In genomic region chr18:70415823-70416488, GRCh38 we compare ENCODE assay signal across 13 cellular contexts.
DNase-seq lines count a peak whose midpoint lies in the region; ATAC-seq and TF ChIP-seq lines count a peak whose summit lies in the region.
"Had no signal": no experiment of that assay in that cellular context is flagged by ENCODE, and none has a peak within 500 bp of the region (broad histone marks: within the 10 kb centered on the region; RNA-seq: fewer than 3 reads in every experiment).

No MANE protein-coding gene starts in this region.

- no peak overlapping the region for H4K12ac ChIP-seq in trophoblast cell (ENCODE audit: low read depth, low read length)

- BruUV-seq in HCT116 (replicated peaks; lab: Mats Ljungman, UMichigan) = no TSS peak
- no TSS peak for BruUV-seq in OCI-LY7 (replicated peaks; lab: Mats Ljungman, UMichigan)

- no peak overlapping the region for H3K27ac Mint-ChIP-seq in endodermal cell

- peak overlapping the region; percentile 63 for H3K4me2 ChIP-seq in HCT116 (ENCODE audit: low read length)
- H3K4me2 ChIP-seq in trophoblast cell (ENCODE audit: low read length) = no peak overlapping the region
- no peak overlapping the region for H3K4me2 ChIP-seq in OCI-LY7 (ENCODE audit: low read length)
- H3K4me2 ChIP-seq: BLaER1, SK-N-SH had no signal

- H3K4me3 Mint-ChIP-seq in endodermal cell = no peak overlapping the region
- H3K4me3 Mint-ChIP-seq: central memory CD8-positive, alpha-beta T cell had no signal

- H3K14ac ChIP-seq in trophoblast cell (ENCODE audit: low read length) = no peak overlapping the region

- H3K4me3 ChIP-seq in HCT116 (replicated peaks in 1 of 2; ENCODE audit: low read depth in 1 of 2, low read length in 2 of 2) (peak overlapping the region in 1 of 2 experiments; percentile 4; a peak in 3 of 4 replicates), endodermal cell (ENCODE audit: low read length) (no peak overlapping the region), trophoblast cell (ENCODE audit: low read depth, low read length) (no peak overlapping the region), OCI-LY7 (ENCODE audit: low read depth, low read length, poor library complexity, severe bottlenecking) (no peak overlapping the region)
- H3K4me3 ChIP-seq: BLaER1 had no signal

- H3K36me3 ChIP-seq in HCT116 (ENCODE audit: control insufficient read depth in 1 of 2, insufficient read depth in 2 of 2, low read length in 2 of 2) (no peaks in the 10 kb centered on the region), endodermal cell (ENCODE audit: control insufficient read depth, insufficient read depth, low read length) (no peaks in the 10 kb centered on the region), trophoblast cell (ENCODE audit: control insufficient read depth in 1 of 2, insufficient read depth in 2 of 2, low read length in 2 of 2) (no peaks in the 10 kb centered on the region), OCI-LY7 (ENCODE audit: insufficient read depth, low read length) (no peaks in the 10 kb centered on the region)
- H3K36me3 ChIP-seq: BLaER1 had no signal

- H3K36me3 Mint-ChIP-seq in endodermal cell (ENCODE audit: low read depth) = no peaks in the 10 kb centered on the region

- H3K79me2 ChIP-seq in HCT116 (ENCODE audit: insufficient read depth, low read length) (no peaks in the 10 kb centered on the region), trophoblast cell (ENCODE audit: control insufficient read depth, insufficient read depth, low read length, poor library complexity) (no peaks in the 10 kb centered on the region), OCI-LY7 (ENCODE audit: insufficient read depth, low read depth, low read length) (no peaks in the 10 kb centered on the region)

- TF ChIP-seq POLR2A in HCT116 (IDR thresholded peaks at IDR 0.05; ENCODE audit: borderline replicate concordance, extremely low read depth, insufficient read depth, insufficient read length) = no peak

- TF ChIP-seq CTCF in HCT116 (IDR thresholded peaks at IDR 0.05 in 2 of 3, conservative IDR thresholded peaks at IDR 0.05 in 1 of 3; ENCODE audit: borderline replicate concordance in 1 of 3, insufficient read depth in 1 of 3, low read depth in 2 of 3, low read length in 2 of 3) = no peak
- no peak for TF ChIP-seq CTCF in endodermal cell (conservative IDR thresholded peaks at IDR 0.05)
- TF ChIP-seq CTCF in OCI-LY7 (conservative IDR thresholded peaks at IDR 0.05; ENCODE audit: low read length) = no peak

- H3K9me3 ChIP-seq in HCT116 (ENCODE audit: control insufficient read depth in 1 of 2, insufficient read depth in 1 of 2, low read depth in 1 of 2, low read length in 2 of 2) = no peaks in the 10 kb centered on the region
- H3K9me3 ChIP-seq in endodermal cell (ENCODE audit: control insufficient read depth, low read length) = no peaks in the 10 kb centered on the region
- no peaks in the 10 kb centered on the region for H3K9me3 ChIP-seq in trophoblast cell (ENCODE audit: insufficient read depth, low read depth, low read length)
- no peaks in the 10 kb centered on the region for H3K9me3 ChIP-seq in OCI-LY7 (ENCODE audit: low read length)
- H3K9me3 ChIP-seq: BLaER1, SK-N-SH had no signal

- peaks cover 24% of the 10 kb centered on the region for H3K4me1 Mint-ChIP-seq in endodermal cell
- H3K4me1 Mint-ChIP-seq: central memory CD8-positive, alpha-beta T cell had no signal

- peaks cover 57 to 85% of the 10 kb centered on the region in 2 experiments for H3K4me1 ChIP-seq in HCT116 (ENCODE audit: control insufficient read depth in 1 of 2, insufficient read depth in 2 of 2, low read length in 2 of 2)
- H3K4me1 ChIP-seq in endodermal cell (ENCODE audit: control insufficient read depth, insufficient read depth, low read length) = no peaks in the 10 kb centered on the region
- no peaks in the 10 kb centered on the region for H3K4me1 ChIP-seq in trophoblast cell (ENCODE audit: control insufficient read depth in 1 of 2, insufficient read depth in 2 of 2, low read length in 2 of 2)
- no peaks in the 10 kb centered on the region for H3K4me1 ChIP-seq in OCI-LY7 (ENCODE audit: insufficient read depth, low read length, poor library complexity, severe bottlenecking)
- H3K4me1 ChIP-seq: BLaER1 had no signal

- H3K4ac ChIP-seq in trophoblast cell (ENCODE audit: low read depth, low read length) = no peak overlapping the region

- no peaks in the 10 kb centered on the region for H3K79me1 ChIP-seq in trophoblast cell (ENCODE audit: low read length)

- intact Hi-C loops in HCT116 (cut with micrococcal nuclease) (no loop called here), OCI-LY7 (cut with micrococcal nuclease; ENCODE audit: unreplicated experiment) (no loop called here)

- H3K27ac ChIP-seq in HCT116 (ENCODE audit: low read depth, low read length) (peak overlapping the region; percentile 54), endodermal cell (ENCODE audit: low read depth, low read length) (no peak overlapping the region), trophoblast cell (ENCODE audit: low read depth, low read length) (no peak overlapping the region), OCI-LY7 (ENCODE audit: low read depth, low read length, poor library complexity, severe bottlenecking) (no peak overlapping the region)
- H3K27ac ChIP-seq: BLaER1 had no signal

- H3K23ac ChIP-seq in trophoblast cell (ENCODE audit: low read length) = peak overlapping the region; percentile 30

- H2BK120ac ChIP-seq in trophoblast cell (ENCODE audit: insufficient read depth, low read length, poor library complexity) = no peak overlapping the region

- H3K18ac ChIP-seq in trophoblast cell (ENCODE audit: low read length) = no peak overlapping the region

- H4K8ac ChIP-seq in trophoblast cell (ENCODE audit: low read depth, low read length) = no peak overlapping the region

- H3K27me3 ChIP-seq in HCT116 (ENCODE audit: insufficient read depth, low read length) (no peaks in the 10 kb centered on the region), endodermal cell (ENCODE audit: control insufficient read depth, insufficient read depth, low read length, poor library complexity, severe bottlenecking) (no peaks in the 10 kb centered on the region), trophoblast cell (ENCODE audit: insufficient read depth, low read length) (no peaks in the 10 kb centered on the region)
- H3K27me3 ChIP-seq: BLaER1 had no signal

- POLR2A ChIA-PET in HCT116 (lab: Charles Lee) (interaction anchor here (0.7 to 1.3 kb wide), 5 partner anchors 8 to 43 kb away, joined by 3 to 11 read pairs (median 4); no protein-coding TSS in a partner anchor), OCI-LY7 (lab: Charles Lee) (interaction anchor here (0.7 kb wide), 1 partner anchor 634 kb away, joined by 4 read pairs; no protein-coding TSS in a partner anchor)

- H3K9ac ChIP-seq in HCT116 (ENCODE audit: low read length) (peak overlapping the region; percentile 46), endodermal cell (ENCODE audit: extremely low read depth, low read length, poor library complexity, severe bottlenecking) (no peak overlapping the region), trophoblast cell (ENCODE audit: low read length) (no peak overlapping the region)
- H3K9ac ChIP-seq: BLaER1, SK-N-SH had no signal

- H2AK5ac ChIP-seq in trophoblast cell (ENCODE audit: low read length) = no peak overlapping the region

- CTCF ChIA-PET in HCT116 (lab: Charles Lee) = interaction anchor here (2.0 kb wide), 1 partner anchor 18 kb away, joined by 9 read pairs; no protein-coding TSS in a partner anchor
- CTCF ChIA-PET in OCI-LY7 (lab: Charles Lee; ENCODE audit: unreplicated experiment) = interaction anchor here (0.6 kb wide), 1 partner anchor 9 kb away, joined by 3 read pairs; no protein-coding TSS in a partner anchor

- H4K20me1 ChIP-seq in HCT116 (ENCODE audit: insufficient read depth) = no peaks in the 10 kb centered on the region
- H4K20me1 ChIP-seq in OCI-LY7 (ENCODE audit: insufficient read depth, low read length) = no peaks in the 10 kb centered on the region
- H4K20me1 ChIP-seq: BLaER1 had no signal

- no peak for TF ChIP-seq RAD21 in HCT116 (IDR thresholded peaks at IDR 0.05; ENCODE audit: low read depth)

- no peak overlapping the region for H4K91ac ChIP-seq in trophoblast cell (ENCODE audit: low read depth, low read length)

- H2BK5ac ChIP-seq in trophoblast cell (ENCODE audit: low read depth, low read length, poor library complexity) = no peak overlapping the region

- peak; percentile 64 for DNase-seq in HCT116 (ENCODE audit: low read depth, low spot score)
- peak; percentile 95 for DNase-seq in NCI-H510A treated with DMSO at 0.1 percent for 48 hours (lab: John Stamatoyannopoulos, UW)
- DNase-seq in endodermal cell = peak; percentile 67
- no peak for DNase-seq in trophoblast cell
- DNase-seq in OCI-LY7 (ENCODE audit: low spot score) = no peak
- DNase-seq in NCI-H446 (lab: John Stamatoyannopoulos, UW) = no peak
- DNase-seq: DND-41, NCI-H1694, retina, SK-N-SH had no signal

- H2AFZ ChIP-seq in HCT116 (ENCODE audit: low read depth, low read length, poor library complexity, severe bottlenecking) = peak overlapping the region; percentile 85
- no peak overlapping the region for H2AFZ ChIP-seq in trophoblast cell (ENCODE audit: insufficient read depth, low read length, poor library complexity)
- no peak overlapping the region for H2AFZ ChIP-seq in OCI-LY7 (ENCODE audit: low read length)

- ATAC-seq in HCT116 (peak; percentile 93), GM18909 (IDR thresholded peaks at IDR 0.05; ENCODE audit: poor library complexity, unreplicated experiment) (no peak)

- no peaks in the 10 kb centered on the region for H3K27me3 Mint-ChIP-seq in endodermal cell (ENCODE audit: insufficient read depth)

- whole genome bisulfite sequencing in endodermal cell (ENCODE audit: insufficient coverage in 1 of 2, insufficient read length in 1 of 2), 2 experiments = 85 to 90% methylated on average over 5 to 13 of the region's 13 CpGs
- no CpG with 5 or more reads among the region's 13 CpGs for WGBS in trophoblast cell (ENCODE audit: extremely low coverage, insufficient coverage, insufficient read length)

- RAD21 ChIA-PET in HCT116 (lab: Charles Lee; ENCODE audit: low non-redundant PET in 1 of 2, low total read pairs in 2 of 2, uncharacterized antibody in 2 of 2, unreplicated experiment in 2 of 2) = no interaction called here

- no peaks in the 10 kb centered on the region for H3K9me3 Mint-ChIP-seq in endodermal cell
- H3K9me3 Mint-ChIP-seq: central memory CD8-positive, alpha-beta T cell had no signal

- no peaks in the 10 kb centered on the region for H3K9me2 ChIP-seq in HCT116 (ENCODE audit: insufficient read depth)
- no peaks in the 10 kb centered on the region for H3K9me2 ChIP-seq in OCI-LY7 (ENCODE audit: insufficient read depth, low read length)
- H3K9me2 ChIP-seq: SK-N-SH had no signal

- H2BK12ac ChIP-seq in trophoblast cell (ENCODE audit: low read length) = no peak overlapping the region

TF ChIP-seq in HCT116, 20 proteins besides CTCF, POLR2A, EP300 and RAD21 (continues in another document):
- TF ChIP-seq JUND (IDR thresholded peaks at IDR 0.05) = no peak
- no peak for TF ChIP-seq ZNF274 (IDR thresholded peaks at IDR 0.05; ENCODE audit: low read depth, low read length)

Comparison
In these comparisons a context has a peak if more than half of its experiments do, and no peak if none do; other contexts are left out.
1. DNase-seq: peak in HCT116 (single experiment), NCI-H510A treated with DMSO at 0.1 percent for 48 hours (single experiment) and endodermal cell (single experiment); none in trophoblast cell (0 of 2), OCI-LY7 (single experiment) and NCI-H446 (0 of 2).